ENCODE assay signal across 17 cellular contexts in the genomic region with DNA sequence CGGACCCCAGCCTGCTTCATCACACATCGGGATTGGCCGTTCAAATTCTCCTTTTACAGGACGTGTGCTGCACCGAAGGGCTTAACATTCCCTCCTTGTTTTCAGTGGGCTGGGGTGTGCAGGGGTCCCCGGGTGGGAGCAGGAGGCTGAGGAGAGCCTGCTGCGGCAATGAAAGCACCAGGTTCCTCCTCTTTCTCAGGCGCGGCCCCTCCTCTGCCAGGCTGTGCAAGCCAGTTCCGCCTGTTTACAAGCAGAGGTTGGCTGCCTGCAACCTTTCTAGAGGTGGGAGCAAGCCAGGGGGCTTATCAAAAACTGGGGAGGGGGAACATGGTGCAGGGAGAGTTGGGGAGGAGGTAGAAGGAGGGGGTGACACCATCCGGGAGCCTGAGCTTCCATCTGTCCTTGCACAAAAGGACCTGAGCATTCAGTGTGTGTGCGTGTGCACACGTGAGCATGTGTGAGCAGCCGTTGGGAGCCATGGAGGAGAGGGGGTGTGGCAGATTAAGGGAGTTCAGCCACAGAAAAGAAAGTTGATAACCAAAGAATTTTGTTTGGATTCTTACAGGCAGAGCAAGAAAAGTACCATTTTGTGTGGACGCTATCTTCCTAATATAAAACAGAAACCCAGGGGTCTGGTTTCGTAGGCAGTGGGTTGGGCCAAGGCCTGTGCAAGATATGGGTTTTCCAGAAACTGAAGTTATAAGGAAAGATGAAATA.
DNase-seq lines count a peak whose midpoint lies in the region; ATAC-seq and TF ChIP-seq lines count a peak whose summit lies in the region.
"Had no signal": no experiment of that assay in that cellular context is flagged by ENCODE, and none has a peak within 500 bp of the region (broad histone marks: within the 10 kb centered on the region; RNA-seq: fewer than 3 reads in every experiment).

No MANE protein-coding gene starts in this region.

- TF ChIP-seq CTCF in RWPE2 (IDR thresholded peaks at IDR 0.05; ENCODE audit: poor library complexity, severe bottlenecking) (no peak), fibroblast of villous mesenchyme (IDR thresholded peaks at IDR 0.05; ENCODE audit: insufficient read depth, low read depth, low read length) (no peak), omental fat pad (IDR thresholded peaks at IDR 0.05) (no peak), upper lobe of right lung (IDR thresholded peaks at IDR 0.05) (no peak)

- DNase-seq in RWPE2 (ENCODE audit: low spot score) (peak; percentile 34), fibroblast of villous mesenchyme (ENCODE audit: low read depth) (peak; percentile 56), omental fat pad (ENCODE audit: low spot score) (no peak), upper lobe of right lung (peak; percentile 40), NCI-H774 (lab: John Stamatoyannopoulos, UW) (no peak), DMS 273 (lab: John Stamatoyannopoulos, UW; ENCODE audit: unreplicated experiment) (no peak), HCEC 1CT (no peak)
- DNase-seq: CD4-positive, CD25-positive, alpha-beta regulatory T cell; MV-4-11; NCI-H1417; NCI-H187 treated with DMSO at 0.1 percent for 48 hours; NCI-H2171; NCI-H446 had no signal

- no peaks in the 10 kb centered on the region for H3K9me3 ChIP-seq in RWPE2 (ENCODE audit: severe bottlenecking)
- no peaks in the 10 kb centered on the region for H3K9me3 ChIP-seq in upper lobe of right lung
- H3K9me3 ChIP-seq: HAP-1, SJSA1 had no signal

- no peaks in the 10 kb centered on the region for H3K4me1 ChIP-seq in RWPE2 (ENCODE audit: insufficient read depth, poor library complexity, severe bottlenecking)
- H3K4me1 ChIP-seq in upper lobe of right lung: peaks cover 8% of the 10 kb centered on the region
- H3K4me1 ChIP-seq: HAP-1 had no signal

- ATAC-seq in RWPE2 (ENCODE audit: low read depth) (no peak), omental fat pad (ENCODE audit: low FRiP score) (peak; percentile 63), upper lobe of right lung (no peak)
- ATAC-seq: K562 had no signal

- H3K4me3 ChIP-seq in RWPE2 (ENCODE audit: severe bottlenecking): no peak overlapping the region
- no peak overlapping the region for H3K4me3 ChIP-seq in fibroblast of villous mesenchyme (ENCODE audit: low read depth, low read length)
- no peak overlapping the region for H3K4me3 ChIP-seq in upper lobe of right lung
- H3K4me3 ChIP-seq: HAP-1, K562, SJSA1 had no signal

- no peaks in the 10 kb centered on the region for H3K36me3 ChIP-seq in RWPE2 (ENCODE audit: low read depth)
- no peaks in the 10 kb centered on the region for H3K36me3 ChIP-seq in upper lobe of right lung
- H3K36me3 ChIP-seq: HAP-1, SJSA1 had no signal

- H3K27ac ChIP-seq in RWPE2 (ENCODE audit: poor library complexity, severe bottlenecking) (no peak overlapping the region), upper lobe of right lung (no peak overlapping the region)
- H3K27ac ChIP-seq: RWPE1, SJSA1 had no signal

- intact Hi-C loops in upper lobe of right lung (cut with DNase I): no loop called here

- no peaks in the 10 kb centered on the region for H3K27me3 ChIP-seq in RWPE2 (ENCODE audit: insufficient read depth, poor library complexity, severe bottlenecking)
- H3K27me3 ChIP-seq in upper lobe of right lung: no peaks in the 10 kb centered on the region
- H3K27me3 ChIP-seq: SJSA1 had no signal

Comparison
In these comparisons a context has a peak if more than half of its experiments do, and no peak if none do; other contexts are left out.
1. DNase-seq: peak in RWPE2 (single experiment), fibroblast of villous mesenchyme (single experiment) and upper lobe of right lung (single experiment); none in omental fat pad (single experiment), NCI-H774 (single experiment), DMS 273 (single experiment) and HCEC 1CT (single experiment).